26 cellular contexts compared by ENCODE assay signal in the genomic region with DNA sequence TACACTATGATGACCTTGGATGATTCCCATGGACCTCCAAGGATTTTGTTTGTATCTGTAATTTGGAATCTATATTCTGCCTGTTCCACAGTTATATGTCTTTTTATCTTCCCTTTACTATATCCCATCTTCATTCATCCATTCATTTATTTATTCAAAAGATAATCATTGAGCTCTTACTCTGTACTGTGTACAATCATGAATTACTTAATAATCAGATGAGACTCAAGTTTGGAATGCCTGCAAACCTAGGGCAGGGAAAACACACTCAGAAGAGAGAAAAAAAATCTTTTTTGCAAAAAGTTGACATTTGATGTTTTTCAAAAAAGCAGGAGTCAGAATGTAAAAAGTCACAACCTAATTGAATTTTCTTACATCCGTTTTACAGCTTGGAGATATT.
"Had no signal": no experiment of that assay in that cellular context is flagged by ENCODE, and none has a peak within 500 bp of the region (broad histone marks: within the 10 kb centered on the region; RNA-seq: fewer than 3 reads in every experiment).

No MANE protein-coding gene starts in this region.

- DNase-seq: colonic mucosa; cortex of kidney; effector CD8-positive, alpha-beta T cell; effector memory CD8-positive, alpha-beta T cell; endodermal cell; erythroblast; esophagus squamous epithelium; foreskin fibroblast; foreskin melanocyte; gastrocnemius medialis; glutamatergic neuron; head of caudate nucleus; heart right ventricle; hypothalamus; immature natural killer cell; left cardiac atrium; left lung; left ventricle myocardium superior; lower lobe of right lung; mesenchymal stem cell; mucosa of descending colon; naive B cell; naive thymus-derived CD8-positive, alpha-beta T cell had no signal

- H2AFZ ChIP-seq: hepatocyte had no signal

- H3K79me2 ChIP-seq: hepatocyte had no signal

- H3K27ac ChIP-seq: colonic mucosa, epithelial cell of prostate, esophagus squamous epithelium, gastrocnemius medialis, heart right ventricle, hepatocyte, left lung, lower lobe of right lung had no signal

- H3K4me2 ChIP-seq: hepatocyte had no signal

- H3K36me3 ChIP-seq: colonic mucosa, esophagus squamous epithelium, gastrocnemius medialis, heart right ventricle, left lung, lower lobe of right lung had no signal

- H3K9me3 ChIP-seq: colonic mucosa, esophagus squamous epithelium, gastrocnemius medialis, heart right ventricle, left lung, lower lobe of right lung, mucosa of descending colon had no signal

- ATAC-seq: effector memory CD8-positive, alpha-beta T cell; esophagus mucosa; gastrocnemius medialis; heart right ventricle; left cardiac atrium; left lung; left ventricle myocardium superior; lower lobe of right lung; mucosa of descending colon; naive thymus-derived CD8-positive, alpha-beta T cell had no signal

- H3K4me3 ChIP-seq: colonic mucosa, esophagus squamous epithelium, gastrocnemius medialis, heart right ventricle, hepatocyte, left lung, lower lobe of right lung, mucosa of descending colon had no signal

- H3K27me3 ChIP-seq: colonic mucosa, esophagus squamous epithelium, gastrocnemius medialis, heart right ventricle, hepatocyte, left lung had no signal

- H3K4me1 ChIP-seq: colonic mucosa, esophagus squamous epithelium, gastrocnemius medialis, heart right ventricle, left lung, lower lobe of right lung had no signal
